ENCODE assay signal across 21 cellular contexts in genomic region chr4:25786497-25787065, GRCh38.
DNase-seq lines count a peak whose midpoint lies in the region; ATAC-seq and TF ChIP-seq lines count a peak whose summit lies in the region.
"Had no signal": no experiment of that assay in that cellular context is flagged by ENCODE, and none has a peak within 500 bp of the region (broad histone marks: within the 10 kb centered on the region; RNA-seq: fewer than 3 reads in every experiment).

No MANE protein-coding gene starts in this region.

- H3K4me1 ChIP-seq in RWPE2 (ENCODE audit: insufficient read depth, poor library complexity, severe bottlenecking), result peaks cover 27% of the 10 kb centered on the region
- H3K4me1 ChIP-seq: A549, HAP-1, Peyer's patch had no signal

- H3K27ac Mint-ChIP-seq in glutamatergic neuron (ENCODE audit: unreplicated experiment), result peak overlapping the region; percentile 53
- peak overlapping the region; percentile 35 for H3K27ac Mint-ChIP-seq in stimulated activated effector memory CD8-positive, alpha-beta T cell treated with anti-CD3 and anti-CD28 coated beads, Interleukin-12 subunit alpha, Interleukin-12 subunit beta, amount 100 ng/mL, for 72 hours

- H3K4me3 Mint-ChIP-seq in glutamatergic neuron (ENCODE audit: unreplicated experiment), result no peak overlapping the region
- no peak overlapping the region for H3K4me3 Mint-ChIP-seq in stimulated activated effector memory CD8-positive, alpha-beta T cell treated with anti-CD3 and anti-CD28 coated beads, Interleukin-12 subunit alpha, Interleukin-12 subunit beta, amount 100 ng/mL, for 72 hours

- intact Hi-C loops in Right ventricle myocardium superior (cut with DNase I), result no loop called here

- TF ChIP-seq CTCF in RWPE2 (IDR thresholded peaks at IDR 0.05; ENCODE audit: poor library complexity, severe bottlenecking) (no peak), glutamatergic neuron (IDR thresholded peaks at IDR 0.05; ENCODE audit: partially characterized antibody, unreplicated experiment) (no peak)

- H3K27me3 ChIP-seq in RWPE2 (ENCODE audit: insufficient read depth, poor library complexity, severe bottlenecking), result no peaks in the 10 kb centered on the region
- H3K27me3 ChIP-seq: Peyer's patch had no signal

- H3K9me3 Mint-ChIP-seq in glutamatergic neuron (ENCODE audit: unreplicated experiment), result peaks cover 2% of the 10 kb centered on the region
- H3K9me3 Mint-ChIP-seq in stimulated activated effector memory CD8-positive, alpha-beta T cell treated with anti-CD3 and anti-CD28 coated beads, Interleukin-12 subunit alpha, Interleukin-12 subunit beta, amount 100 ng/mL, for 72 hours, result no peaks in the 10 kb centered on the region

- no peaks in the 10 kb centered on the region for H3K4me1 Mint-ChIP-seq in glutamatergic neuron (ENCODE audit: low read depth, unreplicated experiment)
- peaks cover 14% of the 10 kb centered on the region for H3K4me1 Mint-ChIP-seq in stimulated activated effector memory CD8-positive, alpha-beta T cell treated with anti-CD3 and anti-CD28 coated beads, Interleukin-12 subunit alpha, Interleukin-12 subunit beta, amount 100 ng/mL, for 72 hours

- peaks cover 6% of the 10 kb centered on the region for H3K36me3 Mint-ChIP-seq in glutamatergic neuron (ENCODE audit: unreplicated experiment)
- peaks cover 75% of the 10 kb centered on the region for H3K36me3 Mint-ChIP-seq in stimulated activated effector memory CD8-positive, alpha-beta T cell treated with anti-CD3 and anti-CD28 coated beads, Interleukin-12 subunit alpha, Interleukin-12 subunit beta, amount 100 ng/mL, for 72 hours

- H3K9me3 ChIP-seq in RWPE2 (ENCODE audit: severe bottlenecking), result no peaks in the 10 kb centered on the region
- H3K9me3 ChIP-seq: A549, HAP-1, Peyer's patch had no signal

- H3K36me3 ChIP-seq in RWPE2 (ENCODE audit: low read depth), result peaks cover 17% of the 10 kb centered on the region
- H3K36me3 ChIP-seq: HAP-1 had no signal

- peaks cover 5% of the 10 kb centered on the region for H3K27me3 Mint-ChIP-seq in glutamatergic neuron (ENCODE audit: unreplicated experiment)

- H3K4me3 ChIP-seq in RWPE2 (ENCODE audit: severe bottlenecking), result no peak overlapping the region
- H3K4me3 ChIP-seq: A549, HAP-1, K562, Peyer's patch had no signal

- DNase-seq in EH (ENCODE audit: low read depth) (peak; percentile 46), RWPE2 (ENCODE audit: low spot score) (no peak), glutamatergic neuron (no peak), middle frontal gyrus (ENCODE audit: extremely low spot score, low spot score) (no peak), Right ventricle myocardium superior (no peak)
- DNase-seq in stimulated activated effector memory CD8-positive, alpha-beta T cell treated with anti-CD3 and anti-CD28 coated beads, Interleukin-12 subunit alpha, Interleukin-12 subunit beta, amount 100 ng/mL, for 72 hours (ENCODE audit: low spot score in 2 of 2), result no peak
- no peak for DNase-seq in stimulated activated CD8-positive, alpha-beta memory T cell treated with anti-CD3 and anti-CD28 coated beads, Interleukin-4, amount 100 ng/mL, for 48 hours
- DNase-seq: DMS79 treated with DMSO at 0.1 percent for 48 hours; GDM1; MV-4-11; NCI-H1694 treated with DMSO at 0.1 percent for 48 hours; NCI-H510A; NCI-H748 treated with DMSO at 0.1 percent for 48 hours; NK-92 treated with Interleukin-12 subunit alpha and Interleukin-12 subunit beta, amount 100 ng/mL, for 24 hours; Peyer's patch; SHP77 had no signal

- ATAC-seq in RWPE2 (ENCODE audit: low read depth) (no peak), HG02852 (IDR thresholded peaks at IDR 0.05; ENCODE audit: unreplicated experiment) (no peak), Right ventricle myocardium superior (ENCODE audit: poor library complexity) (no peak)
- ATAC-seq in stimulated activated effector memory CD8-positive, alpha-beta T cell treated with anti-CD3 and anti-CD28 coated beads, Interleukin-12 subunit alpha, Interleukin-12 subunit beta, amount 100 ng/mL, for 72 hours, result no peak
- ATAC-seq: A549, K562 had no signal

- H3K27ac ChIP-seq in RWPE2 (ENCODE audit: poor library complexity, severe bottlenecking), result peak overlapping the region; percentile 93
- H3K27ac ChIP-seq: A549, C4-2B, Peyer's patch had no signal
